ENCODE assay signal across 28 cellular contexts in genomic region chr7:17247357-17247756, GRCh38.
"Had no signal": no experiment of that assay in that cellular context is flagged by ENCODE, and none has a peak within 500 bp of the region (broad histone marks: within the 10 kb centered on the region; RNA-seq: fewer than 3 reads in every experiment).

No MANE protein-coding gene starts in this region.

- DNase-seq: activated B cell treated with CpG ODN at 0.5 μM for 24 hours; activated CD4-positive, alpha-beta memory T cell treated with anti-CD3 and anti-CD28 coated beads for 36 hours; activated CD4-positive, alpha-beta T cell treated with anti-CD3 and anti-CD28 coated beads for 36 hours; activated CD4-positive, alpha-beta T cell treated with anti-CD3 and anti-CD28 coated beads, Interleukin-2, amount 10 ng/mL, durations not matched to agents 24 days and 14 days; activated CD8-positive, alpha-beta memory T cell treated with anti-CD3 and anti-CD28 coated beads, Interleukin-2, amount 10 ng/mL, durations not matched to agents 7 days and 5 days; activated CD8-positive, alpha-beta memory T cell treated with anti-CD3 and anti-CD28 coated beads, Interleukin-2, amount 50 U/mL, for 4 hours; activated CD8-positive, alpha-beta T cell treated with anti-CD3 and anti-CD28 coated beads, Interleukin-2, amount 10 ng/mL, durations not matched to agents 7 days and 5 days; activated effector memory CD4-positive, alpha-beta T cell treated with anti-CD3 and anti-CD28 coated beads, Interleukin-2, amount 50 U/mL, for 16 hours; activated naive CD4-positive, alpha-beta T cell treated with anti-CD3 and anti-CD28 coated beads, Interleukin-2, amount 10 ng/mL, durations not matched to agents 7 days and 5 days; activated naive CD8-positive, alpha-beta T cell treated with anti-CD3 and anti-CD28 coated beads, Interleukin-2, amount 10 ng/mL, durations not matched to agents 7 days and 5 days; activated T-cell treated with anti-CD3 and anti-CD28 coated beads, Interleukin-2, amount 50 U/mL, for 1 hour; activated T-cell treated with anti-CD3 and anti-CD28 coated beads, Interleukin-2, amount 50 U/mL, for 48 hours; effector CD4-positive, alpha-beta T cell; effector memory CD8-positive, alpha-beta T cell; erythroblast; foreskin keratinocyte; gastrocnemius medialis; glutamatergic neuron; T-helper 1 cell; T-helper 17 cell; T1000; WERI-Rb-1 had no signal

- H3K4me1 ChIP-seq: ascending aorta, breast epithelium, esophagus muscularis mucosa, gastrocnemius medialis had no signal

- H3K27me3 ChIP-seq: ascending aorta, breast epithelium, cardiac muscle cell, esophagus muscularis mucosa, foreskin keratinocyte, gastrocnemius medialis had no signal

- H3K4me3 ChIP-seq: ascending aorta, breast epithelium, cardiac muscle cell, coronary artery, esophagus muscularis mucosa, gastrocnemius medialis had no signal

- H3K27ac ChIP-seq: ascending aorta, breast epithelium, cardiac muscle cell, coronary artery, esophagus muscularis mucosa, foreskin keratinocyte, gastrocnemius medialis, WERI-Rb-1 had no signal

- ATAC-seq: activated CD4-positive, alpha-beta T cell treated with anti-CD3 and anti-CD28 coated beads for 36 hours; activated CD4-positive, CD25-positive, alpha-beta regulatory T cell treated with anti-CD3 and anti-CD28 coated beads, Interleukin-2, amount 50 U/mL, for 24 hours; activated CD8-positive, alpha-beta memory T cell treated with anti-CD3 and anti-CD28 coated beads, Interleukin-2, amount 10 ng/mL, durations not matched to agents 7 days and 5 days; activated CD8-positive, alpha-beta T cell treated with anti-CD3 and anti-CD28 coated beads, Interleukin-2, amount 10 ng/mL, durations not matched to agents 7 days and 5 days; effector memory CD8-positive, alpha-beta T cell; foreskin keratinocyte; gastrocnemius medialis; T-helper 17 cell had no signal

- H3K36me3 ChIP-seq: ascending aorta, breast epithelium, cardiac muscle cell, esophagus muscularis mucosa, gastrocnemius medialis, WERI-Rb-1 had no signal

- H3K9me3 ChIP-seq: ascending aorta, breast epithelium, esophagus muscularis mucosa, gastrocnemius medialis had no signal
